Comparison of ENCODE assay signal across 1 cellular context in genomic region chr19:11091343-11092153, GRCh38.
TF ChIP-seq lines count a peak whose summit lies in the region.

No MANE protein-coding gene starts in this region.

TF ChIP-seq in HepG2, 621 proteins besides CTCF, POLR2A, EP300 and RAD21 (continued from another document and continues in another):
- TF ChIP-seq THAP9 (CRISPR knock-in tag; IDR thresholded peaks at IDR 0.05; ENCODE audit: borderline replicate concordance) (no peak), ZNF746 (CRISPR knock-in tag; IDR thresholded peaks at IDR 0.05) (no peak), ZNF879 (CRISPR knock-in tag; IDR thresholded peaks at IDR 0.05) (no peak), ZNF790 (CRISPR knock-in tag; IDR thresholded peaks at IDR 0.05; ENCODE audit: borderline replicate concordance) (no peak), ZNF253 (CRISPR knock-in tag; IDR thresholded peaks at IDR 0.05; ENCODE audit: borderline replicate concordance) (no peak), BHLHE40 (IDR thresholded peaks at IDR 0.05; ENCODE audit: low read length) (peak; percentile 64), ZNF451 (CRISPR knock-in tag; IDR thresholded peaks at IDR 0.05) (no peak), TMF1 (CRISPR knock-in tag; IDR thresholded peaks at IDR 0.05; ENCODE audit: low read depth) (no peak), MAFK (conservative IDR thresholded peaks at IDR 0.05 in 1 of 2, IDR thresholded peaks at IDR 0.05 in 1 of 2; ENCODE audit: low read length in 2 of 2) (no peak), CAMTA2 (CRISPR knock-in tag; IDR thresholded peaks at IDR 0.05; ENCODE audit: borderline replicate concordance) (no peak), NCOA5 (CRISPR knock-in tag; IDR thresholded peaks at IDR 0.05) (no peak), HNF1A (IDR thresholded peaks at IDR 0.05; ENCODE audit: low read depth) (no peak), HNF1A (CRISPR knock-in tag; IDR thresholded peaks at IDR 0.05; ENCODE audit: borderline replicate concordance) (no peak), TSC22D2 (CRISPR knock-in tag; IDR thresholded peaks at IDR 0.05; ENCODE audit: borderline replicate concordance) (no peak), ZNF713 (CRISPR knock-in tag; IDR thresholded peaks at IDR 0.05) (no peak), HMG20A (CRISPR knock-in tag; IDR thresholded peaks at IDR 0.05; ENCODE audit: borderline replicate concordance) (peak; percentile 21; the same call in 1 of the 2 replicates), ZFP91 (CRISPR knock-in tag; IDR thresholded peaks at IDR 0.05; ENCODE audit: borderline replicate concordance) (0 out of 2 replicates have a peak, but pooled peaks have one; percentile 6), CC2D1A (CRISPR knock-in tag; IDR thresholded peaks at IDR 0.05) (no peak), ZNF564 (CRISPR knock-in tag; IDR thresholded peaks at IDR 0.05) (no peak), ZNF276 (CRISPR knock-in tag; IDR thresholded peaks at IDR 0.05; ENCODE audit: low read depth) (no peak), ZNF639 (CRISPR knock-in tag; conservative IDR thresholded peaks at IDR 0.05) (no peak), RFXAP (CRISPR knock-in tag; IDR thresholded peaks at IDR 0.05; ENCODE audit: borderline replicate concordance) (no peak), ZNF274 (CRISPR knock-in tag; IDR thresholded peaks at IDR 0.05) (no peak), PRPF4 (IDR thresholded peaks at IDR 0.05; ENCODE audit: low read depth, low read length, poor library complexity, severe bottlenecking) (no peak), ZSCAN31 (CRISPR knock-in tag; IDR thresholded peaks at IDR 0.05; ENCODE audit: low read depth) (no peak), MTF1 (CRISPR knock-in tag; IDR thresholded peaks at IDR 0.05) (peak; percentile 51; the same call in 1 of the 2 replicates), ELF1 (CRISPR knock-in tag; IDR thresholded peaks at IDR 0.05) (peak; percentile 34; the same call in 1 of the 2 replicates), SRSF9 (IDR thresholded peaks at IDR 0.05; ENCODE audit: borderline replicate concordance, insufficient read depth, low read depth, low read length, poor library complexity, severe bottlenecking) (no peak), ZNF225 (CRISPR knock-in tag; IDR thresholded peaks at IDR 0.05) (no peak), ZNF484 (CRISPR knock-in tag; IDR thresholded peaks at IDR 0.05; ENCODE audit: borderline replicate concordance, low read depth) (no peak)
- TF ChIP-seq, protein P1, sequence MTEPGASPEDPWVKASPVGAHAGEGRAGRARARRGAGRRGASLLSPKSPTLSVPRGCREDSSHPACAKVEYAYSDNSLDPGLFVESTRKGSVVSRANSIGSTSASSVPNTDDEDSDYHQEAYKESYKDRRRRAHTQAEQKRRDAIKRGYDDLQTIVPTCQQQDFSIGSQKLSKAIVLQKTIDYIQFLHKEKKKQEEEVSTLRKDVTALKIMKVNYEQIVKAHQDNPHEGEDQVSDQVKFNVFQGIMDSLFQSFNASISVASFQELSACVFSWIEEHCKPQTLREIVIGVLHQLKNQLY (CRISPR knock-in tag; IDR thresholded peaks at IDR 0.05): no peak
- TF ChIP-seq, protein P2, sequence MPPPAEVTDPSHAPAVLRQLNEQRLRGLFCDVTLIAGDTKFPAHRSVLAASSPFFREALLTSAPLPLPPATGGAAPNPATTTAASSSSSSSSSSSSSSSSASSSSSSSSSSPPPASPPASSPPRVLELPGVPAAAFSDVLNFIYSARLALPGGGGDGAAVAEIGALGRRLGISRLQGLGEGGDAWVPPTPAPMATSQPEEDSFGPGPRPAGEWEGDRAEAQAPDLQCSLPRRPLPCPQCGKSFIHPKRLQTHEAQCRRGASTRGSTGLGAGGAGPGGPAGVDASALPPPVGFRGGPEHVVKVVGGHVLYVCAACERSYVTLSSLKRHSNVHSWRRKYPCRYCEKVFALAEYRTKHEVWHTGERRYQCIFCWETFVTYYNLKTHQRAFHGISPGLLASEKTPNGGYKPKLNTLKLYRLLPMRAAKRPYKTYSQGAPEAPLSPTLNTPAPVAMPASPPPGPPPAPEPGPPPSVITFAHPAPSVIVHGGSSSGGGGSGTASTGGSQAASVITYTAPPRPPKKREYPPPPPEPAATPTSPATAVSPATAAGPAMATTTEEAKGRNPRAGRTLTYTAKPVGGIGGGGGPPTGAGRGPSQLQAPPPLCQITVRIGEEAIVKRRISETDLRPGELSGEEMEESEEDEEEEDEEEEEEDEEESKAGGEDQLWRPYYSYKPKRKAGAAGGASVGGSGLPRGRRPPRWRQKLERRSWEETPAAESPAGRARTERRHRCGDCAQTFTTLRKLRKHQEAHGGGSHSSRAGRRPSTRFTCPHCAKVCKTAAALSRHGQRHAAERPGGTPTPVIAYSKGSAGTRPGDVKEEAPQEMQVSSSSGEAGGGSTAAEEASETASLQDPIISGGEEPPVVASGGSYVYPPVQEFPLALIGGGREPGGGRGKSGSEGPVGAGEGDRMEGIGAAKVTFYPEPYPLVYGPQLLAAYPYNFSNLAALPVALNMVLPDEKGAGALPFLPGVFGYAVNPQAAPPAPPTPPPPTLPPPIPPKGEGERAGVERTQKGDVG (CRISPR knock-in tag; IDR thresholded peaks at IDR 0.05; ENCODE audit: borderline replicate concordance): no peak
- TF ChIP-seq, protein P3, sequence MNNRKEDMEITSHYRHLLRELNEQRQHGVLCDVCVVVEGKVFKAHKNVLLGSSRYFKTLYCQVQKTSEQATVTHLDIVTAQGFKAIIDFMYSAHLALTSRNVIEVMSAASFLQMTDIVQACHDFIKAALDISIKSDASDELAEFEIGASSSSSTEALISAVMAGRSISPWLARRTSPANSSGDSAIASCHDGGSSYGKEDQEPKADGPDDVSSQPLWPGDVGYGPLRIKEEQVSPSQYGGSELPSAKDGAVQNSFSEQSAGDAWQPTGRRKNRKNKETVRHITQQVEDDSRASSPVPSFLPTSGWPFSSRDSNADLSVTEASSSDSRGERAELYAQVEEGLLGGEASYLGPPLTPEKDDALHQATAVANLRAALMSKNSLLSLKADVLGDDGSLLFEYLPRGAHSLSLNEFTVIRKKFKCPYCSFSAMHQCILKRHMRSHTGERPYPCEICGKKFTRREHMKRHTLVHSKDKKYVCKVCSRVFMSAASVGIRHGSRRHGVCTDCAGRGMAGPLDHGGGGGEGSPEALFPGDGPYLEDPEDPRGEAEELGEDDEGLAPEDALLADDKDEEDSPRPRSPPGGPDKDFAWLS (CRISPR knock-in tag; IDR thresholded peaks at IDR 0.05; ENCODE audit: borderline replicate concordance): no peak
- TF ChIP-seq, protein P4, sequence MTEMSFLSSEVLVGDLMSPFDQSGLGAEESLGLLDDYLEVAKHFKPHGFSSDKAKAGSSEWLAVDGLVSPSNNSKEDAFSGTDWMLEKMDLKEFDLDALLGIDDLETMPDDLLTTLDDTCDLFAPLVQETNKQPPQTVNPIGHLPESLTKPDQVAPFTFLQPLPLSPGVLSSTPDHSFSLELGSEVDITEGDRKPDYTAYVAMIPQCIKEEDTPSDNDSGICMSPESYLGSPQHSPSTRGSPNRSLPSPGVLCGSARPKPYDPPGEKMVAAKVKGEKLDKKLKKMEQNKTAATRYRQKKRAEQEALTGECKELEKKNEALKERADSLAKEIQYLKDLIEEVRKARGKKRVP (CRISPR knock-in tag; IDR thresholded peaks at IDR 0.05): 0 out of 4 replicates have a peak, but pooled peaks of 1 of the 2 experiments have one; percentile 8
- TF ChIP-seq, protein P5, sequence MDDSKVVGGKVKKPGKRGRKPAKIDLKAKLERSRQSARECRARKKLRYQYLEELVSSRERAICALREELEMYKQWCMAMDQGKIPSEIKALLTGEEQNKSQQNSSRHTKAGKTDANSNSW (CRISPR knock-in tag; IDR thresholded peaks at IDR 0.05; ENCODE audit: borderline replicate concordance): no peak
- TF ChIP-seq, protein P6, sequence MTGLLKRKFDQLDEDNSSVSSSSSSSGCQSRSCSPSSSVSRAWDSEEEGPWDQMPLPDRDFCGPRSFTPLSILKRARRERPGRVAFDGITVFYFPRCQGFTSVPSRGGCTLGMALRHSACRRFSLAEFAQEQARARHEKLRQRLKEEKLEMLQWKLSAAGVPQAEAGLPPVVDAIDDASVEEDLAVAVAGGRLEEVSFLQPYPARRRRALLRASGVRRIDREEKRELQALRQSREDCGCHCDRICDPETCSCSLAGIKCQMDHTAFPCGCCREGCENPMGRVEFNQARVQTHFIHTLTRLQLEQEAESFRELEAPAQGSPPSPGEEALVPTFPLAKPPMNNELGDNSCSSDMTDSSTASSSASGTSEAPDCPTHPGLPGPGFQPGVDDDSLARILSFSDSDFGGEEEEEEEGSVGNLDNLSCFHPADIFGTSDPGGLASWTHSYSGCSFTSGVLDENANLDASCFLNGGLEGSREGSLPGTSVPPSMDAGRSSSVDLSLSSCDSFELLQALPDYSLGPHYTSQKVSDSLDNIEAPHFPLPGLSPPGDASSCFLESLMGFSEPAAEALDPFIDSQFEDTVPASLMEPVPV (CRISPR knock-in tag; IDR thresholded peaks at IDR 0.05): no peak
- TF ChIP-seq, protein P7, sequence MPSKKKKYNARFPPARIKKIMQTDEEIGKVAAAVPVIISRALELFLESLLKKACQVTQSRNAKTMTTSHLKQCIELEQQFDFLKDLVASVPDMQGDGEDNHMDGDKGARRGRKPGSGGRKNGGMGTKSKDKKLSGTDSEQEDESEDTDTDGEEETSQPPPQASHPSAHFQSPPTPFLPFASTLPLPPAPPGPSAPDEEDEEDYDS (CRISPR knock-in tag; IDR thresholded peaks at IDR 0.05): peak; percentile 76
